ENCODE assay signal across 20 cellular contexts in the genomic region with DNA sequence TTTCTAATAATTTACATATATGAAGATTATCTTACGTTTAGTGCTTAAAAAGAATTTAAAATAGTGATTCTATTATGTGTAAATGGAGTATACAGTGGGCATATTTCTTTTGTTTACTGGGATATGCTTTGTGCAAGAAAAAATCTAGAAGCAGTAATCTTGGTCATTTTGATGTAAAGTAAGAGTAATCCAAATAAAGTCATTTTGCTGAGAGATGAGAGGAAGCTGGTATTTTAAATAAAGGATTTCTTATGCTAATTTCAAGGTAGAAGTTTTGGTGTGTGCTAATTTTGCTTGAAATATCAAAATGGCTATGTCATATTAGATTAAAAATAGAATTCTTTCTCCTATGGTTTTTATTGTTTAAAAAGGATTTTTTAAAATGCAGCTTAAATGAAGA.
DNase-seq lines count a peak whose midpoint lies in the region; ATAC-seq and TF ChIP-seq lines count a peak whose summit lies in the region.
"Had no signal": no experiment of that assay in that cellular context is flagged by ENCODE, and none has a peak within 500 bp of the region (broad histone marks: within the 10 kb centered on the region; RNA-seq: fewer than 3 reads in every experiment).

No MANE protein-coding gene starts in this region.

- peak overlapping the region; percentile 56 to 71 for H3K27ac ChIP-seq in breast epithelium
- peak overlapping the region; percentile 56 for H3K27ac ChIP-seq in caudate nucleus (ENCODE audit: low read depth, low read length)
- H3K27ac ChIP-seq in suprapubic skin = peak overlapping the region; percentile 13
- H3K27ac ChIP-seq in aorta (ENCODE audit: low read depth in 1 of 2, low read length in 2 of 2) = no peak overlapping the region
- H3K27ac ChIP-seq: 22Rv1, BLaER1, HL-60 had no signal

- H3K36me3 ChIP-seq in breast epithelium = no peaks in the 10 kb centered on the region
- H3K36me3 ChIP-seq in neuron (ENCODE audit: insufficient read depth, low read length) = peaks cover 5% of the 10 kb centered on the region
- no peaks in the 10 kb centered on the region for H3K36me3 ChIP-seq in suprapubic skin
- no peaks in the 10 kb centered on the region for H3K36me3 ChIP-seq in aorta (ENCODE audit: control insufficient read depth in 1 of 2, insufficient read depth in 2 of 2, low read length in 1 of 2)
- H3K36me3 ChIP-seq: BLaER1 had no signal

- CTCF ChIA-PET in MCF 10A (lab: Yijun Ruan, JAX) = interaction anchor here (0.6 kb wide), 2 partner anchors 24 to 72 kb away, joined by 3 read pairs; no protein-coding TSS in a partner anchor

- DNase-seq in breast epithelium (ENCODE audit: low spot score in 2 of 2) (no peak), MCF 10A (ENCODE audit: unreplicated experiment) (no peak), caudate nucleus (lab: John Stamatoyannopoulos, UW) (no peak), suprapubic skin (ENCODE audit: low spot score in 2 of 2) (no peak), NCI-H187 (lab: John Stamatoyannopoulos, UW) (no peak), aorta (no peak)
- DNase-seq: DMS 273 treated with DMSO at 0.1 percent for 48 hours, GM23248, KG1, MM.1S, NCI-H1105 treated with DMSO at 0.1 percent for 48 hours, NCI-H187 treated with DMSO at 0.1 percent for 48 hours, NCI-H2171, NCI-H774 had no signal

- no peak overlapping the region for H2AFZ ChIP-seq in neuron (ENCODE audit: low read depth, low read length)
- H2AFZ ChIP-seq: GM23248 had no signal

- ATAC-seq in HG03097 (IDR thresholded peaks at IDR 0.05; ENCODE audit: low FRiP score, unreplicated experiment) (no peak), aorta (ENCODE audit: low FRiP score) (no peak)
- ATAC-seq: HCT116 had no signal

- 94% methylated on average over 1 of the region's 1 CpG for WGBS in suprapubic skin
- WGBS in aorta, 2 donors = 95 to 100% methylated on average over 1 of the region's 1 CpG

- H3K36me3 Mint-ChIP-seq in MCF 10A (ENCODE audit: insufficient read depth, unreplicated experiment) = no peaks in the 10 kb centered on the region

- TF ChIP-seq CTCF in breast epithelium (IDR thresholded peaks at IDR 0.05) (no peak), MCF 10A (IDR thresholded peaks at IDR 0.05; ENCODE audit: unreplicated experiment) (no peak), suprapubic skin (IDR thresholded peaks at IDR 0.05) (no peak)

- TF ChIP-seq POLR2A in breast epithelium (IDR thresholded peaks at IDR 0.05) (no peak), suprapubic skin (IDR thresholded peaks at IDR 0.05) (no peak)

- H3K4me3 Mint-ChIP-seq in MCF 10A (ENCODE audit: unreplicated experiment) = no peak overlapping the region

- H3K9me3 Mint-ChIP-seq in MCF 10A (ENCODE audit: unreplicated experiment) = no peaks in the 10 kb centered on the region

- H3K4me3 ChIP-seq in breast epithelium = no peak overlapping the region
- H3K4me3 ChIP-seq in neuron (ENCODE audit: low read length) = peak overlapping the region; percentile 88
- H3K4me3 ChIP-seq in suprapubic skin = no peak overlapping the region
- H3K4me3 ChIP-seq in aorta (ENCODE audit: low read length in 2 of 2) = no peak overlapping the region
- H3K4me3 ChIP-seq: BLaER1, GM23248 had no signal

- POLR2A ChIA-PET in MCF 10A (lab: Yijun Ruan, JAX) = no interaction called here

- intact Hi-C loops in breast epithelium (cut with DNase I; ENCODE audit: low total_unique reads) (no loop called here), MCF 10A (cut with micrococcal nuclease) (no loop called here), aorta (cut with DNase I) (no loop called here)

- H3K9me3 ChIP-seq in breast epithelium (no peaks in the 10 kb centered on the region), neuron (ENCODE audit: low read length) (no peaks in the 10 kb centered on the region), suprapubic skin (no peaks in the 10 kb centered on the region), aorta (ENCODE audit: control insufficient read depth, low read length) (no peaks in the 10 kb centered on the region)
- H3K9me3 ChIP-seq: BLaER1 had no signal

- peaks cover 36% of the 10 kb centered on the region for H3K27me3 Mint-ChIP-seq in MCF 10A (ENCODE audit: insufficient read depth, unreplicated experiment)

- no peaks in the 10 kb centered on the region for H3K4me1 Mint-ChIP-seq in MCF 10A (ENCODE audit: insufficient read depth, unreplicated experiment)

- no peak for TF ChIP-seq EP300 in suprapubic skin (IDR thresholded peaks at IDR 0.05)

- H3K27ac Mint-ChIP-seq in MCF 10A (ENCODE audit: low read depth, unreplicated experiment) = no peak overlapping the region

- no TSS peak for BruUV-seq in MCF 10A (replicated peaks; lab: Mats Ljungman, UMichigan)

- H3K27me3 ChIP-seq in breast epithelium = no peaks in the 10 kb centered on the region
- H3K27me3 ChIP-seq in neuron (ENCODE audit: insufficient read depth, low read length) = no peaks in the 10 kb centered on the region
- H3K27me3 ChIP-seq in suprapubic skin = no peaks in the 10 kb centered on the region
- H3K27me3 ChIP-seq in aorta (ENCODE audit: control insufficient read depth in 1 of 2, insufficient read depth in 2 of 2, low read length in 1 of 2) = no peaks in the 10 kb centered on the region
- H3K27me3 ChIP-seq: BLaER1 had no signal

- no peaks in the 10 kb centered on the region for H3K4me1 ChIP-seq in breast epithelium
- peaks cover 37% of the 10 kb centered on the region for H3K4me1 ChIP-seq in neuron (ENCODE audit: insufficient read depth, low read length)
- H3K4me1 ChIP-seq in suprapubic skin = no peaks in the 10 kb centered on the region
- no peaks in the 10 kb centered on the region for H3K4me1 ChIP-seq in aorta (ENCODE audit: control insufficient read depth in 1 of 2, insufficient read depth in 2 of 2, low read length in 2 of 2)
- H3K4me1 ChIP-seq: BLaER1 had no signal

Comparison
In these comparisons a context has a peak if more than half of its experiments do, and no peak if none do; other contexts are left out.
1. H3K27ac ChIP-seq: peak in breast epithelium (2 of 2), caudate nucleus (single experiment) and suprapubic skin (single experiment); none in aorta (0 of 2).